Comparison of ENCODE assay signal across 10 cellular contexts in the genomic region with DNA sequence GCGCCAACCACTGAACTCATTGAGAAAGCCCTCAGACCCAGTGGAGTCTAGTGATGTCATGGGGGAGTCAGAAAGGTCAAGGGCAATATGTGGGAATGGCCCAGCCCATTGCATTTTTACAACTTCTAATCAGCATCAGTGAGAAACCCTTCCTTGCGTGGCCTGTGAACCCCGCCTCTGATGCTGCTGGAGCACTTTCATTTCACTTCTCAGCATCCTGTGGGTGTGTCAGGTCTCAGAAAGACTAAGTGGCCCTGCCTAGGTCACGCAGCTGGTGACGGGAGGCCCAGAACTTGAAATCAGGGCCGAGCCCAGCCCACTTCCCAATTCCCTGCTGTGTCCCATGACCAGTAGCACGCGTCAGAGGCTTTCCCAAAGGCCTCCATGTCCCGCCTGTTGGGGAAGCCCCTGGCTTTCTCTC. TPM values are rescaled to one million over a fixed set of nuclear protein-coding genes. Genes with fewer than 3 reads are reported as not detected.
A peak's percentile ranks its signal among the peaks of the same experiment; 100 is the strongest.
DNase-seq lines count a peak whose midpoint lies in the region; ATAC-seq lines count a peak whose summit lies in the region.
"Had no signal": no experiment of that assay in that cellular context is flagged by ENCODE, and none has a peak within 500 bp of the region (broad histone marks: within the 10 kb centered on the region; RNA-seq: fewer than 3 reads in every experiment).

No MANE protein-coding gene starts in this region.

- peak; percentile 90 for DNase-seq in activated CD4-positive, alpha-beta T cell treated with anti-CD3 and anti-CD28 coated beads, Interleukin-2, amount 10 ng/mL, durations not matched to agents 24 days and 14 days
- peak in 2 of 3 donors; percentile 61 to 71 for DNase-seq in right cardiac atrium
- no peak for DNase-seq in DMS114 treated with DMSO at 0.1 percent for 48 hours (lab: John Stamatoyannopoulos, UW; ENCODE audit: unreplicated experiment)
- no peak for DNase-seq in NCI-H510A (lab: John Stamatoyannopoulos, UW)
- no peak for DNase-seq in SK-N-DZ (ENCODE audit: low spot score)
- DNase-seq: NCI-H226 had no signal

- H3K36me3 Mint-ChIP-seq in activated CD4-positive, alpha-beta T cell treated with anti-CD3 and anti-CD28 coated beads, Interleukin-2, amount 10 ng/mL, durations not matched to agents 24 days and 14 days (ENCODE audit: low read depth) = no peaks in the 10 kb centered on the region
- no peaks in the 10 kb centered on the region for H3K36me3 Mint-ChIP-seq in stimulated activated naive CD8-positive, alpha-beta T cell treated with anti-CD3 and anti-CD28 coated beads, Interleukin-15, Interleukin-2, amounts not matched to agents 100 ng/mL and 50 ng/mL, for 24 hours (ENCODE audit: low read depth)

- no peaks in the 10 kb centered on the region for H3K9me3 ChIP-seq in right cardiac atrium (ENCODE audit: control insufficient read depth, low read length)

- intact Hi-C loops in activated CD4-positive, alpha-beta T cell treated with anti-CD3 and anti-CD28 coated beads, Interleukin-2, amount 10 ng/mL, durations not matched to agents 24 days and 14 days (cut with micrococcal nuclease) = loop anchor here (5.0 to 10.0 kb wide), 3 partner anchors 187 to 465 kb away; partner anchors contain the start of genes CD300A and NHERF1
- intact Hi-C loops in right cardiac atrium (cut with DNase I) = no loop called here

- 67% methylated on average over 9 of the region's 9 CpGs for WGBS in right cardiac atrium

- H3K4me3 ChIP-seq in right cardiac atrium (ENCODE audit: low read length) = no peak overlapping the region
- H3K4me3 ChIP-seq: skin epidermis had no signal

- H3K27ac ChIP-seq in right cardiac atrium (ENCODE audit: low read length) = no peak overlapping the region

- H3K4me3 Mint-ChIP-seq in activated CD4-positive, alpha-beta T cell treated with anti-CD3 and anti-CD28 coated beads, Interleukin-2, amount 10 ng/mL, durations not matched to agents 24 days and 14 days = peak overlapping the region; percentile 42
- no peak overlapping the region for H3K4me3 Mint-ChIP-seq in stimulated activated naive CD8-positive, alpha-beta T cell treated with anti-CD3 and anti-CD28 coated beads, Interleukin-15, Interleukin-2, amounts not matched to agents 100 ng/mL and 50 ng/mL, for 24 hours

- peak overlapping the region; percentile 90 for H3K27ac Mint-ChIP-seq in activated CD4-positive, alpha-beta T cell treated with anti-CD3 and anti-CD28 coated beads, Interleukin-2, amount 10 ng/mL, durations not matched to agents 24 days and 14 days
- H3K27ac Mint-ChIP-seq in stimulated activated naive CD8-positive, alpha-beta T cell treated with anti-CD3 and anti-CD28 coated beads, Interleukin-15, Interleukin-2, amounts not matched to agents 100 ng/mL and 50 ng/mL, for 24 hours = peak overlapping the region; percentile 81

- peaks cover 5% of the 10 kb centered on the region for H3K9me3 Mint-ChIP-seq in activated CD4-positive, alpha-beta T cell treated with anti-CD3 and anti-CD28 coated beads, Interleukin-2, amount 10 ng/mL, durations not matched to agents 24 days and 14 days
- no peaks in the 10 kb centered on the region for H3K9me3 Mint-ChIP-seq in stimulated activated naive CD8-positive, alpha-beta T cell treated with anti-CD3 and anti-CD28 coated beads, Interleukin-15, Interleukin-2, amounts not matched to agents 100 ng/mL and 50 ng/mL, for 24 hours

- peaks cover 42% of the 10 kb centered on the region for H3K4me1 Mint-ChIP-seq in activated CD4-positive, alpha-beta T cell treated with anti-CD3 and anti-CD28 coated beads, Interleukin-2, amount 10 ng/mL, durations not matched to agents 24 days and 14 days
- H3K4me1 Mint-ChIP-seq in stimulated activated naive CD8-positive, alpha-beta T cell treated with anti-CD3 and anti-CD28 coated beads, Interleukin-15, Interleukin-2, amounts not matched to agents 100 ng/mL and 50 ng/mL, for 24 hours (ENCODE audit: low read depth) = peaks cover 69% of the 10 kb centered on the region

- no peaks in the 10 kb centered on the region for H3K27me3 ChIP-seq in right cardiac atrium (ENCODE audit: control insufficient read depth, insufficient read depth)

- peaks cover 3% of the 10 kb centered on the region for H3K4me1 ChIP-seq in right cardiac atrium (ENCODE audit: control insufficient read depth, insufficient read depth, low read length)

- ATAC-seq in GM21825 (IDR thresholded peaks at IDR 0.05; ENCODE audit: unreplicated experiment) = peak; percentile 48
- ATAC-seq in right cardiac atrium = peak in 1 of 2 donors; percentile 74

- H3K27me3 Mint-ChIP-seq in activated CD4-positive, alpha-beta T cell treated with anti-CD3 and anti-CD28 coated beads, Interleukin-2, amount 10 ng/mL, durations not matched to agents 24 days and 14 days = no peaks in the 10 kb centered on the region
- no peaks in the 10 kb centered on the region for H3K27me3 Mint-ChIP-seq in stimulated activated naive CD8-positive, alpha-beta T cell treated with anti-CD3 and anti-CD28 coated beads, Interleukin-15, Interleukin-2, amounts not matched to agents 100 ng/mL and 50 ng/mL, for 24 hours

RNA-seq across cellular contexts. Expression of gene DNAI2, which starts 6.1 kb away (rescaled TPM):
- 0.09 and 0.26 TPM in 2 replicates for total RNA-seq in activated CD4-positive, alpha-beta T cell treated with anti-CD3 and anti-CD28 coated beads, Interleukin-2, amount 10 ng/mL, durations not matched to agents 24 days and 14 days
- total RNA-seq in right cardiac atrium = under 1 TPM in 1 of 4 donors, not detected in 3; 0.33 TPM
- not detected for polyA plus RNA-seq in right cardiac atrium
- not detected in 2 replicates for polyA plus RNA-seq in SK-N-DZ (2014; cell fraction: cytosol; rRNA removed)
- not detected in 2 replicates for polyA plus RNA-seq in SK-N-DZ (2014; cell fraction: nucleus; rRNA removed)
- total RNA-seq: aorta had no signal
- polyA plus RNA-seq: aorta had no signal

RNA-seq across cellular contexts. Expression of gene KIF19, which starts 45.9 kb away (rescaled TPM):
- 0.09 and 0.23 TPM in 2 replicates for total RNA-seq in activated CD4-positive, alpha-beta T cell treated with anti-CD3 and anti-CD28 coated beads, Interleukin-2, amount 10 ng/mL, durations not matched to agents 24 days and 14 days
- under 1 TPM; 0.14 to 0.38 (median 0.25) TPM for total RNA-seq in right cardiac atrium
- 0.88 TPM for polyA plus RNA-seq in right cardiac atrium
- 0.07 and 0.22 TPM in 2 replicates for polyA plus RNA-seq in SK-N-DZ (2014; cell fraction: cytosol; rRNA removed)
- 1.0 and 1.2 TPM in 2 replicates for polyA plus RNA-seq in SK-N-DZ (2014; cell fraction: nucleus; rRNA removed)
- polyA plus RNA-seq: aorta had no signal

Comparison
In these comparisons a context has a peak if more than half of its experiments do, and no peak if none do; other contexts are left out.
1. DNase-seq: peak in activated CD4-positive, alpha-beta T cell treated with anti-CD3 and anti-CD28 coated beads, Interleukin-2, amount 10 ng/mL, durations not matched to agents 24 days and 14 days (single experiment) and right cardiac atrium (2 of 3); none in DMS114 treated with DMSO at 0.1 percent for 48 hours (single experiment), NCI-H510A (single experiment) and SK-N-DZ (single experiment).